15 cellular contexts compared by ENCODE assay signal in genomic region chr22:19341500-19341899, GRCh38. TPM values are rescaled to one million over a fixed set of nuclear protein-coding genes. Genes with fewer than 3 reads are reported as not detected.
A peak's percentile ranks its signal among the peaks of the same experiment; 100 is the strongest.
DNase-seq lines count a peak whose midpoint lies in the region; TF ChIP-seq lines count a peak whose summit lies in the region.
"Had no signal": no experiment of that assay in that cellular context is flagged by ENCODE, and none has a peak within 500 bp of the region (broad histone marks: within the 10 kb centered on the region; RNA-seq: fewer than 3 reads in every experiment).

No MANE protein-coding gene starts in this region.

- no peaks in the 10 kb centered on the region for H3K27me3 Mint-ChIP-seq in immature natural killer cell (ENCODE audit: low read depth in 3 of 3)

- TF ChIP-seq CTCF in VCaP (conservative IDR thresholded peaks at IDR 0.05): no peak

- DNase-seq in NCI-H146 (lab: John Stamatoyannopoulos, UW) (peak; percentile 4), NCI-H146 treated with DMSO at 0.1 percent for 48 hours (lab: John Stamatoyannopoulos, UW; ENCODE audit: unreplicated experiment) (no peak), immature natural killer cell (no peak), mesenteric fat pad (ENCODE audit: low spot score) (no peak), cortex of kidney (lab: John Stamatoyannopoulos, UW) (no peak)
- DNase-seq: CD8-positive, alpha-beta T cell; COR-L47; DMS153; DMS79 treated with DMSO at 0.1 percent for 48 hours; EL had no signal

- H3K9me3 Mint-ChIP-seq in immature natural killer cell: peaks cover 10 to 28% (median 24%) of the 10 kb centered on the region in 6 donors

- H3K4me1 Mint-ChIP-seq in immature natural killer cell: peaks cover 5 to 46% of the 10 kb centered on the region in 2 donors
- H3K4me1 Mint-ChIP-seq: CD14-positive monocyte had no signal

- H3K27ac ChIP-seq in VCaP: peak overlapping the region; percentile 11; the same call in 1 of the 2 replicates
- H3K27ac ChIP-seq in temporal lobe (ENCODE audit: low read depth, low read length): peak overlapping the region; percentile 27
- H3K27ac ChIP-seq: 22Rv1, HL-60 had no signal

- peak overlapping the region in 4 of 6 donors; percentile 19 to 30 (median 23) for H3K27ac Mint-ChIP-seq in immature natural killer cell
- H3K27ac Mint-ChIP-seq: CD14-positive monocyte; CD8-positive, alpha-beta T cell had no signal

- no peak overlapping the region for H3K4me3 Mint-ChIP-seq in immature natural killer cell
- H3K4me3 Mint-ChIP-seq: CD14-positive monocyte; CD8-positive, alpha-beta T cell had no signal

- H3K36me3 Mint-ChIP-seq in immature natural killer cell: peaks cover 61 to 65% (median 64%) of the 10 kb centered on the region in 3 donors

RNA-seq across cellular contexts. Expression of gene CLTCL1, which starts 50.0 kb away (rescaled TPM):
- under 1 TPM; 0.06 to 0.37 (median 0.19) TPM for polyA plus RNA-seq in immature natural killer cell
- total RNA-seq in temporal lobe (7.9 TPM), mesenteric fat pad (10.9 TPM)
